Comparison of ENCODE assay signal across 9 cellular contexts in the genomic region with DNA sequence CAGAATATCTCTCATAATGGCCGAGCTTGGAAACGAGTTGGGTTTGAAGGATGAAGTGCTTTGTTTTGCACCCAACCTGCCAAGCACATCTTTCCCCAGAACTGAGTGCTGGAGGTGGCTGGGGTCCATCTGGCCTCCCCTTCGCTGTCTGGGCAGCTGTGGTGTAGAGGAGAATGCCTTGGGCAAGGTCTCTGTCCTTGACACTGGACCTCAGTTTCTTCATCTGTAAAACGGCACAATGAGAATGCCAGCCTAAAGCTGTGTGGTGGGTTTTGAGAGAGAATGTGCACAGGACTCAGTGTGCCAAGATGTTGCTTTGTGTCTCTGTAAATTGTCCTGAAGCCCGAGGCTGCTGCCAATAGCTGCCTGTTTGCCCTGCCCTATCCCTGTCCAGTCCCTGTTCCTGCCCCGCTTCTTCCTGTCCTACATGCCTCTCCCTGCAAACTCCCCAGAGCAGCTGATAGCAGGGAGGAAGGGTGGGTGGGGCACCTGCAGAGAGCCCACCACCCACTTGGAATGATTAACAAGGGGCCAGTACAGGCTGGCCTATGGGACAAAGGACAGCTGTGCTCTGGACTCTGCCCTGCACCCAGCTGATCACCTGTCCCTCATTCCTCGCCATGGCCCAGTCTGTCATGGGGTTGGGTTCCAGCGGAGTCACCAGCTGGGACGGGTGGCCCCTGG. TPM values are rescaled to one million over a fixed set of nuclear protein-coding genes. Genes with fewer than 3 reads are reported as not detected.
DNase-seq lines count a peak whose midpoint lies in the region; ATAC-seq and TF ChIP-seq lines count a peak whose summit lies in the region.
"Had no signal": no experiment of that assay in that cellular context is flagged by ENCODE, and none has a peak within 500 bp of the region (broad histone marks: within the 10 kb centered on the region; RNA-seq: fewer than 3 reads in every experiment).

No MANE protein-coding gene starts in this region.

- peaks cover 92% of the 10 kb centered on the region for H4K20me1 ChIP-seq in osteoblast (ENCODE audit: insufficient read depth, low read length)

- ATAC-seq in gastroesophageal sphincter (no peak), HG03135 (IDR thresholded peaks at IDR 0.05; ENCODE audit: unreplicated experiment) (no peak)

- H3K27ac Mint-ChIP-seq in CD8-positive, alpha-beta memory T cell = peak overlapping the region; percentile 88 to 100 (median 91)

- H3K4me3 Mint-ChIP-seq in CD8-positive, alpha-beta memory T cell = peak overlapping the region in 5 of 7 donors; percentile 41 to 80 (median 70)

- no peak overlapping the region for H2AFZ ChIP-seq in osteoblast (ENCODE audit: low read length)

- H3K4me3 ChIP-seq in CD8-positive, alpha-beta memory T cell (ENCODE audit: low read length) = peak overlapping the region; percentile 4
- H3K4me3 ChIP-seq in WERI-Rb-1 (ENCODE audit: low read depth, low read length) (no peak overlapping the region), gastroesophageal sphincter (no peak overlapping the region), osteoblast (ENCODE audit: insufficient read depth, low read length) (no peak overlapping the region)

- TF ChIP-seq POLR2A in gastroesophageal sphincter (IDR thresholded peaks at IDR 0.05) = no peak

- no peaks in the 10 kb centered on the region for H3K9me3 ChIP-seq in CD8-positive, alpha-beta memory T cell (ENCODE audit: low read length)
- H3K9me3 ChIP-seq in WERI-Rb-1 (ENCODE audit: severe bottlenecking) (no peaks in the 10 kb centered on the region), gastroesophageal sphincter (no peaks in the 10 kb centered on the region), osteoblast (ENCODE audit: low read depth, low read length) (no peaks in the 10 kb centered on the region)

- H3K9me3 Mint-ChIP-seq in CD8-positive, alpha-beta memory T cell = no peaks in the 10 kb centered on the region

- CTCF ChIA-PET in CD8-positive, alpha-beta memory T cell (lab: Charles Lee) = interaction anchor here (0.8 to 2.8 kb wide), 6 partner anchors 9 to 290 kb away, joined by 3 to 5 read pairs (median 4); no protein-coding TSS in a partner anchor

- no peaks in the 10 kb centered on the region for H3K27me3 Mint-ChIP-seq in CD8-positive, alpha-beta memory T cell

- H3K36me3 ChIP-seq in CD8-positive, alpha-beta memory T cell (ENCODE audit: insufficient read depth, low read length) = peaks cover 38% of the 10 kb centered on the region
- H3K36me3 ChIP-seq in WERI-Rb-1 = peaks cover 22% of the 10 kb centered on the region
- H3K36me3 ChIP-seq in gastroesophageal sphincter = peaks cover 0 to 45% of the 10 kb centered on the region in 2 donors
- peaks cover 72% of the 10 kb centered on the region for H3K36me3 ChIP-seq in osteoblast (ENCODE audit: insufficient read depth, low read length)

- H3K79me2 ChIP-seq in osteoblast (ENCODE audit: insufficient read depth, low read length) = peaks cover 98% of the 10 kb centered on the region

- H3K36me3 Mint-ChIP-seq in CD8-positive, alpha-beta memory T cell = peaks cover 0 to 86% (median 14%) of the 10 kb centered on the region in 3 donors

- H3K4me2 ChIP-seq in osteoblast (ENCODE audit: insufficient read depth, low read length) = no peak overlapping the region

- DNase-seq in CD8-positive, alpha-beta memory T cell = no peak
- DNase-seq in WERI-Rb-1 (no peak), osteoblast (ENCODE audit: insufficient read length, low spot score, missing footprints) (peak; percentile 44), NK-92 (lab: John Stamatoyannopoulos, UW; ENCODE audit: unreplicated experiment) (no peak), LoVo (ENCODE audit: low spot score) (no peak), NAMALWA (ENCODE audit: low spot score) (no peak)
- DNase-seq: T-helper 9 cell had no signal

- TF ChIP-seq CTCF in WERI-Rb-1 (IDR thresholded peaks at IDR 0.05; ENCODE audit: low read depth, low read length) (no peak), gastroesophageal sphincter (IDR thresholded peaks at IDR 0.05) (no peak), osteoblast (IDR thresholded peaks at IDR 0.05; ENCODE audit: extremely low read depth, low read depth, low read length) (no peak)

- 20 to 38% methylated on average over 1 to 3 of the region's 9 CpGs for WGBS in gastroesophageal sphincter (ENCODE audit: low coverage in 1 of 2), 2 donors

- H3K27me3 ChIP-seq in CD8-positive, alpha-beta memory T cell (ENCODE audit: insufficient read depth, low read length, poor library complexity, severe bottlenecking) = no peaks in the 10 kb centered on the region
- H3K27me3 ChIP-seq in WERI-Rb-1 (ENCODE audit: insufficient read depth, low read depth, severe bottlenecking) (no peaks in the 10 kb centered on the region), gastroesophageal sphincter (no peaks in the 10 kb centered on the region), osteoblast (ENCODE audit: insufficient read depth, low read length) (no peaks in the 10 kb centered on the region)

- H3K27ac ChIP-seq in CD8-positive, alpha-beta memory T cell (ENCODE audit: low read depth, low read length) = no peak overlapping the region
- H3K27ac ChIP-seq in WERI-Rb-1 (peak overlapping the region; percentile 60), gastroesophageal sphincter (peak overlapping the region in 3 of 4 donors; percentile 51 to 72 (median 54)), osteoblast (ENCODE audit: low read depth, low read length) (no peak overlapping the region)

- no peak for TF ChIP-seq EP300 in gastroesophageal sphincter (IDR thresholded peaks at IDR 0.05)

- peaks cover 86 to 96% (median 94%) of the 10 kb centered on the region in 3 donors for H3K4me1 Mint-ChIP-seq in CD8-positive, alpha-beta memory T cell

- peaks cover 97% of the 10 kb centered on the region for H3K4me1 ChIP-seq in CD8-positive, alpha-beta memory T cell (ENCODE audit: insufficient read depth, low read length)
- peaks cover 2 to 88% (median 65%) of the 10 kb centered on the region in 3 donors for H3K4me1 ChIP-seq in gastroesophageal sphincter
- H3K4me1 ChIP-seq in osteoblast (ENCODE audit: insufficient read depth, low read length) = peaks cover 38% of the 10 kb centered on the region

- POLR2A ChIA-PET in CD8-positive, alpha-beta memory T cell (lab: Charles Lee) = interaction anchor here (0.7 to 2.0 kb wide), 4 partner anchors 15 to 30 kb away, joined by 3 to 18 read pairs (median 4); a partner anchor contains a TSS

RNA-seq across cellular contexts. Expression of a gene that starts 15.3 kb away (rescaled TPM):
- 100 to 1,000 TPM; 128 to 135 TPM for total RNA-seq in CD8-positive, alpha-beta memory T cell
- polyA plus RNA-seq in CD8-positive, alpha-beta memory T cell = 76.1 TPM
- total RNA-seq in gastroesophageal sphincter (10 to 100 TPM; 33.5 to 88.9 (median 73.6) TPM), osteoblast (215 and 228 TPM in 2 replicates)

RNA-seq across cellular contexts. Expression of a gene that starts 31.7 kb away (rescaled TPM):
- total RNA-seq in CD8-positive, alpha-beta memory T cell = 1,000 to 10,000 TPM; 1,857 to 1,911 TPM
- 1,010 TPM for polyA plus RNA-seq in CD8-positive, alpha-beta memory T cell
- total RNA-seq in gastroesophageal sphincter (1,000 to 10,000 TPM in 3 of 4 donors, 100 to 1,000 TPM in 1; 755 to 2,040 (median 1,511) TPM), osteoblast (821 and 1,095 TPM in 2 replicates)

Comparison
In these comparisons a context has a peak if more than half of its experiments do, and no peak if none do; other contexts are left out.
1. H3K27ac ChIP-seq: peak in WERI-Rb-1 (single experiment) and gastroesophageal sphincter (3 of 4); none in CD8-positive, alpha-beta memory T cell (single experiment) and osteoblast (single experiment).